Comparison of ENCODE assay signal across 8 cellular contexts in the genomic region with DNA sequence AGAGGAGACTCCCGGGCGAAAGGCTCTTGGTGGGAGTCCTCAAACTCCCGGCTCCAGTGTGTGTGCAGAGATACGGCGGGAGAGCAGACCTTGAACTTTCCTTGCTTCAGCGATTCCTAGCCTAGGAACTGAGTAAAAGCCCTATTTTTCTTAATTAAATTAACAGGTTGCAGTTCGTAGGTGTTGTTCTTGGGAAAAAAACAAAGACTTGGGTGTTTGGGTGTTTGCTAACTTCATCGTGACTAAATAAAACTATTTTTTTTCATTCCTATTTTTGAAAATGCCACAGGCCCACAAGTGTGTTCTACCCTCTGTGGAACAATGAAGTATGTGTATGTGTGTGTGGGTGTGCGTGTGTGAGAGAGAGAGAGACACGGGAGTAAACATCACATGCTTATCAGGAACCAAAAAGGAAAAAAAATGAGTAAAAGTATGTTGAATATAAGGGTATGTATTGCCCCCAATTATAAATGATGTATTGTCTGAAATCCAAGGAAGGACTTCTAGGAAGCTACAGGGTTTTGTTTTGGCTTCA.
DNase-seq lines count a peak whose midpoint lies in the region; ATAC-seq and TF ChIP-seq lines count a peak whose summit lies in the region.

No MANE protein-coding gene starts in this region.

- peak overlapping the region; percentile 71 for H3K4me2 ChIP-seq in DND-41 (ENCODE audit: insufficient read depth, low read length)

- no peaks in the 10 kb centered on the region for H3K79me2 ChIP-seq in DND-41 (ENCODE audit: insufficient read depth, low read length)

- H3K4me3 ChIP-seq in DND-41 (ENCODE audit: low read depth in 1 of 2, low read length in 2 of 2), result peak overlapping the region in 1 of 2 experiments; percentile 55; a peak in 2 of 4 replicates
- peak overlapping the region; percentile 58 for H3K4me3 ChIP-seq in LNCaP clone FGC (ENCODE audit: low read depth, low read length)
- H3K4me3 ChIP-seq in astrocyte of the spinal cord (ENCODE audit: low read depth, low read length), result peak overlapping the region; percentile 60

- DNase-seq in DND-41, result no peak
- no peak for DNase-seq in LNCaP clone FGC (ENCODE audit: low read depth)
- peak; percentile 41 for DNase-seq in astrocyte of the spinal cord (ENCODE audit: low read depth, low spot score)
- peak; percentile 42 for DNase-seq in inferior parietal cortex (ENCODE audit: extremely low spot score)
- no peak for DNase-seq in NK-92 treated with Interleukin-12 subunit alpha and Interleukin-12 subunit beta, amount 100 ng/mL, for 24 hours (lab: John Stamatoyannopoulos, UW)
- no peak for DNase-seq in HuH-7 (ENCODE audit: low spot score)

- H3K27me3 ChIP-seq in DND-41 (ENCODE audit: insufficient read depth, low read length, poor library complexity), result peaks cover 44% of the 10 kb centered on the region

- no peak overlapping the region for H3K27ac ChIP-seq in DND-41 (ENCODE audit: low read length)

- no peaks in the 10 kb centered on the region for H4K20me1 ChIP-seq in DND-41 (ENCODE audit: insufficient read depth, low read length)

- no peaks in the 10 kb centered on the region for H3K36me3 ChIP-seq in DND-41 (ENCODE audit: insufficient read depth, low read length)

- H3K9me3 ChIP-seq in DND-41 (ENCODE audit: insufficient read depth, low read length, severe bottlenecking), result no peaks in the 10 kb centered on the region

- H3K27ac Mint-ChIP-seq in stimulated activated memory B cell treated with anti-CD40 and anti-IgM and Interleukin-4, amounts not matched to agents 10 μg/mL and 1 μg/mL and 100 μg/mL, for 72 hours, result peak overlapping the region; percentile 90

- H2AFZ ChIP-seq in DND-41 (ENCODE audit: low read depth, low read length), result peak overlapping the region; percentile 44; the same call in 1 of the 2 replicates

- no peaks in the 10 kb centered on the region for H3K27me3 Mint-ChIP-seq in stimulated activated memory B cell treated with anti-CD40 and anti-IgM and Interleukin-4, amounts not matched to agents 10 μg/mL and 1 μg/mL and 100 μg/mL, for 72 hours

- H3K9me3 Mint-ChIP-seq in stimulated activated memory B cell treated with anti-CD40 and anti-IgM and Interleukin-4, amounts not matched to agents 10 μg/mL and 1 μg/mL and 100 μg/mL, for 72 hours, result no peaks in the 10 kb centered on the region

- in situ Hi-C loops in astrocyte of the spinal cord (cut with HindIII; ENCODE audit: low sequenced_read_pairs), result no loop called here

- peak overlapping the region; percentile 48 for H3K9ac ChIP-seq in DND-41 (ENCODE audit: low read depth, low read length)

- no peaks in the 10 kb centered on the region for H3K36me3 Mint-ChIP-seq in stimulated activated memory B cell treated with anti-CD40 and anti-IgM and Interleukin-4, amounts not matched to agents 10 μg/mL and 1 μg/mL and 100 μg/mL, for 72 hours

- H3K4me1 ChIP-seq in DND-41 (ENCODE audit: insufficient read depth, low read length), result peaks cover 13% of the 10 kb centered on the region

- peaks cover 17% of the 10 kb centered on the region for H3K4me1 Mint-ChIP-seq in stimulated activated memory B cell treated with anti-CD40 and anti-IgM and Interleukin-4, amounts not matched to agents 10 μg/mL and 1 μg/mL and 100 μg/mL, for 72 hours

- TF ChIP-seq CTCF in DND-41 (IDR thresholded peaks at IDR 0.05; ENCODE audit: borderline replicate concordance, extremely low read depth, low read length, poor library complexity, severe bottlenecking) (no peak), LNCaP clone FGC (IDR thresholded peaks at IDR 0.05; ENCODE audit: control insufficient read depth, extremely low read depth, insufficient read depth) (no peak), astrocyte of the spinal cord (IDR thresholded peaks at IDR 0.05; ENCODE audit: low read depth, low read length) (no peak)

- ATAC-seq in DND-41 (ENCODE audit: insufficient read depth, low read depth), result no peak
- ATAC-seq in GM21526 (IDR thresholded peaks at IDR 0.05; ENCODE audit: low FRiP score, unreplicated experiment), result peak; percentile 40
- peak; percentile 25 for ATAC-seq in stimulated activated memory B cell treated with anti-CD40 and anti-IgM and Interleukin-4, amounts not matched to agents 10 μg/mL and 1 μg/mL and 100 μg/mL, for 72 hours

- peak overlapping the region; percentile 86 for H3K4me3 Mint-ChIP-seq in stimulated activated memory B cell treated with anti-CD40 and anti-IgM and Interleukin-4, amounts not matched to agents 10 μg/mL and 1 μg/mL and 100 μg/mL, for 72 hours

Comparison
In these comparisons a context has a peak if more than half of its experiments do, and no peak if none do; other contexts are left out.
1. DNase-seq: peak in astrocyte of the spinal cord (single experiment) and inferior parietal cortex (single experiment); none in DND-41 (single experiment), LNCaP clone FGC (single experiment), NK-92 treated with Interleukin-12 subunit alpha and Interleukin-12 subunit beta, amount 100 ng/mL, for 24 hours (single experiment) and HuH-7 (single experiment).